21 cellular contexts compared by ENCODE assay signal in the genomic region with DNA sequence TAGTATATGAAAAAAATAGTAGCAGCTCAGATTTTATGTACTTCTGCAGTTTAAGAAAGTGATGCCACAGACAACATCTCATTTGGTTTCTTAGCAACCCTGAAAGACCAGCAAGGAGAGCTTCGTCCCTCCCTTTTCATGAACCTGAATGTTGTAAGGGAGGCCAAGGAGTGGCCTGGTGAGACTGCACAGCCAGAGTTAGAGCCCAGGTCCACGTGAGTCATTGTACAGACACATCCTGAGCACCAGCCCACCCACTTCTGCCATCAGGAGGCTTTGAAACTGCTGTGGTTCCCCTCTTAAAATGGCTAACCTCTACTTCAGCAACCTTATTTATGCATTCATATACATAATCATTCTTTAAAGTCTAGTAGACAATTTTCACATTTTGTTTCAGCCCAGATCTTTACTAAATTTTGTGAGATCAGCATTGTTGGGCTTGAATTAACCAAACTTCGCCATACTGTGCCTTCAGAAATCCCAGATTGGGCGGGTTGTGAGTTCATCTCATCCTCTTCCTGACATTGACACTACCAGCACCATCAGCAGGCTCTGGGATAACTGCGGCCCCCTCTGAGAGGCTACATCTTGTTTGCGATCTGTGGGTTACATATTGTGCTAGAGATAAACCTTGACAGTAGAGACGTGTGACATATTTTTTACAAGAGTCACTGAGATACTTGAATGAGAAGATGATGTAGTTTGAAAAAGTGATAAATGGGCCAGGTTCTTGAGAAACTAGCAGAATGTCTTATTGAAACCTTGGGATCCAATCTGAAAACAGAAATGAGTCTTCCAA.
DNase-seq lines count a peak whose midpoint lies in the region; ATAC-seq lines count a peak whose summit lies in the region.
"Had no signal": no experiment of that assay in that cellular context is flagged by ENCODE, and none has a peak within 500 bp of the region (broad histone marks: within the 10 kb centered on the region; RNA-seq: fewer than 3 reads in every experiment).

No MANE protein-coding gene starts in this region.

- peaks cover 24% of the 10 kb centered on the region for H3K79me1 ChIP-seq in mesenchymal stem cell (replicated peaks; ENCODE audit: low read length, poor library complexity, severe bottlenecking)

- no peak for DNase-seq in activated CD4-positive, alpha-beta T cell treated with anti-CD3 and anti-CD28 coated beads for 36 hours
- no peak for DNase-seq in activated CD4-positive, alpha-beta T cell treated with anti-CD3 and anti-CD28 coated beads, Interleukin-2, amount 50 U/mL, for 48 hours
- peak; percentile 30 for DNase-seq in EH (ENCODE audit: low read depth)
- DNase-seq in activated naive CD8-positive, alpha-beta T cell treated with anti-CD3 and anti-CD28 coated beads, Interleukin-2, amount 50 U/mL, for 24 hours, result peak; percentile 7
- peak; percentile 51 for DNase-seq in mesenchymal stem cell
- no peak for DNase-seq in OCI-M2 (lab: John Stamatoyannopoulos, UW; ENCODE audit: unreplicated experiment)
- no peak for DNase-seq in MG63
- DNase-seq: body of pancreas, Calu3, H7, hippocampal formation, kidney, NCI-H1694 treated with DMSO at 0.1 percent for 48 hours, occipital lobe, stomach had no signal

- no peak overlapping the region for H2BK120ac ChIP-seq in mesenchymal stem cell (ENCODE audit: low read depth, low read length)

- CTCF ChIA-PET in activated CD4-positive, alpha-beta T cell treated with anti-CD3 and anti-CD28 coated beads for 36 hours (lab: Charles Lee), result interaction anchor here (0.6 to 3.5 kb wide), 6 partner anchors 7 to 162 kb away, joined by 3 to 13 read pairs (median 4); a partner anchor contains a TSS

- H3K27ac Mint-ChIP-seq in activated CD4-positive, alpha-beta T cell treated with anti-CD3 and anti-CD28 coated beads for 36 hours, result no peak overlapping the region
- no peak overlapping the region for H3K27ac Mint-ChIP-seq in activated naive CD8-positive, alpha-beta T cell treated with anti-CD3 and anti-CD28 coated beads, Interleukin-2, amount 50 U/mL, for 24 hours
- H3K27ac Mint-ChIP-seq: type B pancreatic cell had no signal

- H2BK12ac ChIP-seq in mesenchymal stem cell (ENCODE audit: low read length in 2 of 2), result no peak overlapping the region

- no peak overlapping the region for H2AFZ ChIP-seq in mesenchymal stem cell (ENCODE audit: low read depth, low read length)

- no peak overlapping the region for H3K27ac ChIP-seq in mesenchymal stem cell (ENCODE audit: low read length, poor library complexity, severe bottlenecking)
- H3K27ac ChIP-seq: BLaER1, body of pancreas, coronary artery, stomach, VCaP had no signal

- no peak overlapping the region for H3K4ac ChIP-seq in mesenchymal stem cell (ENCODE audit: low read depth in 1 of 2, low read length in 2 of 2)

- H3K4me1 ChIP-seq in mesenchymal stem cell (ENCODE audit: control insufficient read depth, insufficient read depth, low read depth, low read length), result peaks cover 3% of the 10 kb centered on the region
- H3K4me1 ChIP-seq: BLaER1 had no signal

- no peaks in the 10 kb centered on the region for H3K4me1 Mint-ChIP-seq in activated CD4-positive, alpha-beta T cell treated with anti-CD3 and anti-CD28 coated beads for 36 hours
- peaks cover 3% of the 10 kb centered on the region for H3K4me1 Mint-ChIP-seq in activated naive CD8-positive, alpha-beta T cell treated with anti-CD3 and anti-CD28 coated beads, Interleukin-2, amount 50 U/mL, for 24 hours

- H3K36me3 Mint-ChIP-seq in activated CD4-positive, alpha-beta T cell treated with anti-CD3 and anti-CD28 coated beads for 36 hours (ENCODE audit: low read depth), result no peaks in the 10 kb centered on the region
- H3K36me3 Mint-ChIP-seq in activated naive CD8-positive, alpha-beta T cell treated with anti-CD3 and anti-CD28 coated beads, Interleukin-2, amount 50 U/mL, for 24 hours (ENCODE audit: low read depth), result no peaks in the 10 kb centered on the region
- H3K36me3 Mint-ChIP-seq: type B pancreatic cell had no signal

- H3K36me3 ChIP-seq in mesenchymal stem cell (ENCODE audit: control insufficient read depth in 1 of 2, insufficient read depth in 2 of 2, low read depth in 1 of 2, low read length in 2 of 2) (no peaks in the 10 kb centered on the region), MG63 (no peaks in the 10 kb centered on the region)

- H3K27me3 Mint-ChIP-seq in activated CD4-positive, alpha-beta T cell treated with anti-CD3 and anti-CD28 coated beads for 36 hours, result no peaks in the 10 kb centered on the region
- H3K27me3 Mint-ChIP-seq in activated naive CD8-positive, alpha-beta T cell treated with anti-CD3 and anti-CD28 coated beads, Interleukin-2, amount 50 U/mL, for 24 hours, result no peaks in the 10 kb centered on the region
- H3K27me3 Mint-ChIP-seq: type B pancreatic cell had no signal

- no peak overlapping the region for H2AK5ac ChIP-seq in mesenchymal stem cell (ENCODE audit: low read length, severe bottlenecking)

- 87% methylated on average over 7 of the region's 7 CpGs for WGBS in mesenchymal stem cell

- no peak overlapping the region for H4K8ac ChIP-seq in mesenchymal stem cell (ENCODE audit: low read length)

- no peak overlapping the region for H3K23ac ChIP-seq in mesenchymal stem cell (ENCODE audit: low read length in 2 of 2)

- H3K27me3 ChIP-seq in mesenchymal stem cell (ENCODE audit: control insufficient read depth in 1 of 2, insufficient read depth in 1 of 2, low read length in 2 of 2), result no peaks in the 10 kb centered on the region
- no peaks in the 10 kb centered on the region for H3K27me3 ChIP-seq in MG63
- H3K27me3 ChIP-seq: BLaER1, body of pancreas, stomach had no signal

- H4K91ac ChIP-seq in mesenchymal stem cell (ENCODE audit: low read length), result no peak overlapping the region

- no peak overlapping the region for H3K4me3 Mint-ChIP-seq in activated CD4-positive, alpha-beta T cell treated with anti-CD3 and anti-CD28 coated beads for 36 hours
- no peak overlapping the region for H3K4me3 Mint-ChIP-seq in activated naive CD8-positive, alpha-beta T cell treated with anti-CD3 and anti-CD28 coated beads, Interleukin-2, amount 50 U/mL, for 24 hours
- H3K4me3 Mint-ChIP-seq: type B pancreatic cell had no signal

- no peaks in the 10 kb centered on the region for H3K9me3 ChIP-seq in mesenchymal stem cell (ENCODE audit: control insufficient read depth, low read length)
- no peaks in the 10 kb centered on the region for H3K9me3 ChIP-seq in MG63
- H3K9me3 ChIP-seq: BLaER1, body of pancreas, stomach had no signal

- no peak overlapping the region for H3K4me2 ChIP-seq in mesenchymal stem cell (ENCODE audit: low read length, poor library complexity, severe bottlenecking)
- H3K4me2 ChIP-seq: BLaER1 had no signal

- POLR2A ChIA-PET in activated CD4-positive, alpha-beta T cell treated with anti-CD3 and anti-CD28 coated beads for 36 hours (lab: Charles Lee), result no interaction called here

- ATAC-seq in activated CD4-positive, alpha-beta T cell treated with anti-CD3 and anti-CD28 coated beads for 36 hours, result peak; percentile 58
- ATAC-seq in activated naive CD8-positive, alpha-beta T cell treated with anti-CD3 and anti-CD28 coated beads, Interleukin-2, amount 50 U/mL, for 24 hours, result peak; percentile 84
- no peak for ATAC-seq in GM19351 (IDR thresholded peaks at IDR 0.05; ENCODE audit: unreplicated experiment)
- ATAC-seq: body of pancreas had no signal

- no peak overlapping the region for H3K18ac ChIP-seq in mesenchymal stem cell (ENCODE audit: low read depth in 1 of 2, low read length in 2 of 2)

- no peaks in the 10 kb centered on the region for H3K9me3 Mint-ChIP-seq in activated CD4-positive, alpha-beta T cell treated with anti-CD3 and anti-CD28 coated beads for 36 hours (ENCODE audit: low read depth)
- no peaks in the 10 kb centered on the region for H3K9me3 Mint-ChIP-seq in activated naive CD8-positive, alpha-beta T cell treated with anti-CD3 and anti-CD28 coated beads, Interleukin-2, amount 50 U/mL, for 24 hours
- H3K9me3 Mint-ChIP-seq: type B pancreatic cell had no signal

- no peak overlapping the region for H3K14ac ChIP-seq in mesenchymal stem cell (ENCODE audit: low read length in 2 of 2)

- intact Hi-C loops in activated CD4-positive, alpha-beta T cell treated with anti-CD3 and anti-CD28 coated beads for 36 hours (cut with DNase I, micrococcal nuclease), result loop anchor here in 1 of 2 experiments (5.0 kb wide), 1 partner anchor 180 kb away; no protein-coding TSS in a partner anchor

- H3K9ac ChIP-seq in mesenchymal stem cell (ENCODE audit: low read length), result no peak overlapping the region
- H3K9ac ChIP-seq: BLaER1 had no signal

- no peak overlapping the region for H3K4me3 ChIP-seq in mesenchymal stem cell (ENCODE audit: insufficient read depth in 1 of 2, low read depth in 1 of 2, low read length in 2 of 2)
- H3K4me3 ChIP-seq in MG63, result no peak overlapping the region
- H3K4me3 ChIP-seq: BLaER1, body of pancreas, coronary artery, lung, stomach had no signal

- H2BK15ac ChIP-seq in mesenchymal stem cell (ENCODE audit: low read depth, poor library complexity, severe bottlenecking), result no peak overlapping the region

- H2BK5ac ChIP-seq in mesenchymal stem cell (ENCODE audit: low read depth, low read length, poor library complexity, severe bottlenecking), result no peak overlapping the region

Comparison
In these comparisons a context has a peak if more than half of its experiments do, and no peak if none do; other contexts are left out.
1. DNase-seq: peak in EH (single experiment), activated naive CD8-positive, alpha-beta T cell treated with anti-CD3 and anti-CD28 coated beads, Interleukin-2, amount 50 U/mL, for 24 hours (single experiment) and mesenchymal stem cell (single experiment); none in activated CD4-positive, alpha-beta T cell treated with anti-CD3 and anti-CD28 coated beads for 36 hours (single experiment), activated CD4-positive, alpha-beta T cell treated with anti-CD3 and anti-CD28 coated beads, Interleukin-2, amount 50 U/mL, for 48 hours (0 of 2), OCI-M2 (single experiment) and MG63 (single experiment).